In the genomic region with DNA sequence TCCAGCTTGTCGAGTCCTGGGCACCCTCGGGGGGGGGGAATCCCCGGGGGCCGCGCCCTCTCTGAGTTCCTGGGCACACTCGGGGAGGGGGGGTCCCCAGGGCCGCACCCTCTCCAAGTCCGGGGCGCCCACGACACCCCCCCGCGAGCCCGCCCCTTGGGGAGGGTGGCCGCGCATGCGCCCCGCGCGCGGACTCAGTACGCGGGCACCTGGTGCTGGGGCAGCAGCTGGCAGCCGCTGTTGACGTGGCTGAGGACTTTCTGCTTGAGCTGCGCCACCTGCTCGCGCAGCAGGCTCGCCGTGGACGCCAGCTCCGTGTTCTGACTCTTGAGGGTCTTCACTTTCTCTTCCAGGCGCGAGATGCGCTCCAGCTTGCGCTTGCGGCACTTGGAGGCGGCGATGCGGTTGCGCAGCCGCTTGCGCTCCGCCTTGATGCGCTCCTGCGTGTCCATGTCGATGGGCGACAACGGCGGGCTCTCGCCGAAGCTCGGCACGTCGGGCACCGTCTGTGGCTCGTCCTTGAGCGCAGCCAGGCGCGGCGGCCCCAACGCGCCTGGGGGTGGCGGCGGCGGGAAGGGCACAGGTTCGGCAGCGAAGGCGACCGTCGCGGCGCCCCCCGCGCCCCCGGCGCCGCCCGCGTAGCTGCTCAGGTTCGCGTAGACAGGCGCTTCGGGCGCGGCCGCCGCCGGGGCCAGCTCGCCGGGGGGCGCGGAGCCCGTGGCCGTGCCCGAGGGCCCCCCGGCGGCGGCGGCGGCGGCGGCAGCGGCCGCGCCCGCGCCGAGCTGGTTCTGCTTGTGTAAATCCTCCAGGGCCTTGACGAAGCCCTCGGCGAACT, we compare ENCODE assay signal across 8 cellular contexts. TPM values are rescaled to one million over a fixed set of nuclear protein-coding genes. Genes with fewer than 3 reads are reported as not detected.
DNase-seq lines count a peak whose midpoint lies in the region; ATAC-seq and TF ChIP-seq lines count a peak whose summit lies in the region.

No MANE protein-coding gene starts in this region.

- H3K4me1 Mint-ChIP-seq in Caco-2 (ENCODE audit: low read depth, unreplicated experiment) = peaks cover 20% of the 10 kb centered on the region

- H3K27me3 Mint-ChIP-seq in Caco-2 (ENCODE audit: insufficient read depth, unreplicated experiment) = peaks cover 6% of the 10 kb centered on the region

- H3K27me3 ChIP-seq in Caco-2 (replicated peaks; ENCODE audit: control insufficient read depth, insufficient read depth, low read length) = no peaks in the 10 kb centered on the region

- no TSS peak for BruUV-seq in Caco-2 (replicated peaks; lab: Mats Ljungman, UMichigan)

- CTCF ChIA-PET in Caco-2 (lab: Charles Lee) = interaction anchor here (0.7 to 4.8 kb wide), 13 partner anchors 9 to 167 kb away, joined by 3 to 155 read pairs (median 10); a partner anchor contains a TSS

- intact Hi-C loops in Caco-2 (cut with micrococcal nuclease; ENCODE audit: unreplicated experiment) = no loop called here

- H3K4me3 ChIP-seq in Caco-2 (ENCODE audit: low read depth, low read length) (peak overlapping the region; percentile 94), astrocyte of the spinal cord (ENCODE audit: low read depth, low read length) (peak overlapping the region; percentile 96), retinal pigment epithelial cell (ENCODE audit: low read length) (peak overlapping the region; percentile 99)

- H3K36me3 Mint-ChIP-seq in Caco-2 (ENCODE audit: insufficient read depth, unreplicated experiment) = peaks cover 62% of the 10 kb centered on the region

- no peak for TF ChIP-seq CTCF in Caco-2 (IDR thresholded peaks at IDR 0.05; ENCODE audit: insufficient read depth in 1 of 2, low read depth in 1 of 2, low read length in 1 of 2, severe bottlenecking in 1 of 2, unreplicated experiment in 1 of 2)
- no peak for TF ChIP-seq CTCF in astrocyte of the spinal cord (IDR thresholded peaks at IDR 0.05; ENCODE audit: low read depth, low read length)
- TF ChIP-seq CTCF in retinal pigment epithelial cell (conservative IDR thresholded peaks at IDR 0.05; ENCODE audit: low read depth, low read length) = no peak

- peak overlapping the region; percentile 99 for H3K27ac Mint-ChIP-seq in Caco-2 (ENCODE audit: unreplicated experiment)

- peaks cover 3% of the 10 kb centered on the region; the same call in 1 of the 2 replicates for H3K36me3 ChIP-seq in Caco-2 (ENCODE audit: control insufficient read depth, insufficient read depth, low read length)

- DNase-seq in Caco-2 (peak; percentile 63 to 71), NCI-H1092 treated with DMSO at 0.1 percent for 48 hours (lab: John Stamatoyannopoulos, UW) (peak; percentile 87), T-helper 22 cell (ENCODE audit: low read depth) (peak; percentile 71), astrocyte of the spinal cord (ENCODE audit: low read depth, low spot score) (peak; percentile 72), hypothalamus (lab: John Stamatoyannopoulos, UW) (peak in 48 of 51 donors; percentile 4 to 85 (median 58)), retinal pigment epithelial cell (ENCODE audit: low read depth) (no peak)

- H3K9me3 ChIP-seq in Caco-2 = no peaks in the 10 kb centered on the region

- POLR2A ChIA-PET in Caco-2 (lab: Charles Lee) = interaction anchor here (0.5 to 4.8 kb wide), 18 partner anchors 9 to 875 kb away, joined by 3 to 225 read pairs (median 8); a partner anchor contains a TSS

- H3K9me3 Mint-ChIP-seq in Caco-2 (ENCODE audit: unreplicated experiment) = no peaks in the 10 kb centered on the region

- in situ Hi-C loops in astrocyte of the spinal cord (cut with HindIII; ENCODE audit: low sequenced_read_pairs) = no loop called here

- peaks cover 27% of the 10 kb centered on the region for H3K4me1 ChIP-seq in Caco-2

- peak; percentile 13 for ATAC-seq in GM21619 (IDR thresholded peaks at IDR 0.05; ENCODE audit: unreplicated experiment)
- no peak for ATAC-seq in GM19463 (IDR thresholded peaks at IDR 0.05; ENCODE audit: unreplicated experiment)

- peak overlapping the region; percentile 93 for H3K4me3 Mint-ChIP-seq in Caco-2 (ENCODE audit: unreplicated experiment)

RNA-seq across cellular contexts. Expression of a gene that starts 1.0 kb away (rescaled TPM):
- total RNA-seq in Caco-2 (2022) = 75.5 and 78.8 TPM in 2 replicates

RNA-seq across cellular contexts. Expression of a gene that starts 6.2 kb away (rescaled TPM):
- 1.5 and 2.1 TPM in 2 replicates for total RNA-seq in Caco-2 (2022)

RNA-seq across cellular contexts. Expression of a gene that starts 42.4 kb away (rescaled TPM):
- total RNA-seq in Caco-2 (2022) = 184 and 186 TPM in 2 replicates

RNA-seq across cellular contexts. Expression of a gene that starts 54.2 kb away (rescaled TPM):
- 0.36 and 0.46 TPM in 2 replicates for total RNA-seq in Caco-2 (2022)

RNA-seq across cellular contexts. Expression of a gene that starts 59.9 kb away (rescaled TPM):
- total RNA-seq in Caco-2 (2022) = 25.6 and 26.0 TPM in 2 replicates
